11 cellular contexts compared by ENCODE assay signal in the genomic region with DNA sequence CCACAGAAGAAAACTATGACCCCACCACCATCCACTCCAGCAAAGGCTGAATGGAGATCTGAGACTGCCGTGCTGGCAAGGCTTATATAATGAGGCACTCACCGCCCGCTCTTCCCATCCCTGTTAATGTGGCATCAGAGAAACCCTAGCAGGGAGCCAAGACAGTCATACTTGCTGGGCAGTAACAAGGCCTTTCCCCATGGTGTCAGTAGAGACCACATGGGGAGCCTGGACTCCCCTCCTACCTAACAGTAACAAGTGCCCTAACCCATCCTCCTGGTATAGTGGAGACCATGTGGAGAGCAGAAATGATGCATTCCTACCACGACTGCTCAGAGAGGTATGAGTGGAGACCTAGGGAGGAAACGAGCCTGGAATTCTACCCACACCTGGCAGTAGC.
DNase-seq lines count a peak whose midpoint lies in the region; ATAC-seq and TF ChIP-seq lines count a peak whose summit lies in the region.
"Had no signal": no experiment of that assay in that cellular context is flagged by ENCODE, and none has a peak within 500 bp of the region (broad histone marks: within the 10 kb centered on the region; RNA-seq: fewer than 3 reads in every experiment).

No MANE protein-coding gene starts in this region.

- intact Hi-C loops in ascending aorta (cut with DNase I): loop anchor here (5.0 kb wide), 1 partner anchor 268 kb away; no protein-coding TSS in a partner anchor
- intact Hi-C loops in upper lobe of right lung (cut with DNase I): no loop called here

- ATAC-seq in upper lobe of right lung: peak; percentile 30
- no peak for ATAC-seq in GM21528 (IDR thresholded peaks at IDR 0.05; ENCODE audit: low FRiP score, unreplicated experiment)
- ATAC-seq in activated CD4-positive, CD25-positive, alpha-beta regulatory T cell treated with anti-CD3 and anti-CD28 coated beads, Interleukin-2, amount 50 U/mL, for 24 hours: no peak
- no peak for ATAC-seq in GM19397 (IDR thresholded peaks at IDR 0.05; ENCODE audit: unreplicated experiment)
- ATAC-seq: activated naive CD4-positive, alpha-beta T cell treated with anti-CD3 and anti-CD28 coated beads, Interleukin-2, amount 50 U/mL, for 72 hours; natural killer cell had no signal

- H3K9me3 ChIP-seq in ascending aorta: no peaks in the 10 kb centered on the region
- no peaks in the 10 kb centered on the region for H3K9me3 ChIP-seq in upper lobe of right lung

- no peaks in the 10 kb centered on the region for H3K4me1 ChIP-seq in ascending aorta
- H3K4me1 ChIP-seq in upper lobe of right lung: no peaks in the 10 kb centered on the region

- H3K27ac ChIP-seq in ascending aorta: no peak overlapping the region
- no peak overlapping the region for H3K27ac ChIP-seq in upper lobe of right lung

- TF ChIP-seq CTCF in ascending aorta (IDR thresholded peaks at IDR 0.05) (peak in 2 of 3 experiments; percentile 18 to 56), upper lobe of right lung (IDR thresholded peaks at IDR 0.05) (peak; percentile 31)

- no peak overlapping the region for H3K4me3 ChIP-seq in ascending aorta
- H3K4me3 ChIP-seq in upper lobe of right lung: no peak overlapping the region

- H3K27me3 ChIP-seq in ascending aorta (no peaks in the 10 kb centered on the region), upper lobe of right lung (no peaks in the 10 kb centered on the region)

- H3K36me3 ChIP-seq in ascending aorta (no peaks in the 10 kb centered on the region), upper lobe of right lung (no peaks in the 10 kb centered on the region)

- DNase-seq in NCI-H748 (lab: John Stamatoyannopoulos, UW; ENCODE audit: unreplicated experiment): peak; percentile 26
- no peak for DNase-seq in NCI-H748 treated with DMSO at 0.1 percent for 48 hours (lab: John Stamatoyannopoulos, UW)
- DNase-seq in ascending aorta (ENCODE audit: low spot score in 2 of 2): peak in 1 of 2 donors; percentile 63
- peak; percentile 78 for DNase-seq in islet precursor cell
- no peak for DNase-seq in upper lobe of right lung
- DNase-seq: natural killer cell; NK-92 treated with Interleukin-12 subunit alpha and Interleukin-12 subunit beta, amount 100 ng/mL, for 24 hours had no signal

Comparison
In these comparisons a context has a peak if more than half of its experiments do, and no peak if none do; other contexts are left out.
1. DNase-seq: peak in NCI-H748 (single experiment) and islet precursor cell (single experiment); none in NCI-H748 treated with DMSO at 0.1 percent for 48 hours (single experiment) and upper lobe of right lung (single experiment).